16 cellular contexts compared by ENCODE assay signal in the genomic region with DNA sequence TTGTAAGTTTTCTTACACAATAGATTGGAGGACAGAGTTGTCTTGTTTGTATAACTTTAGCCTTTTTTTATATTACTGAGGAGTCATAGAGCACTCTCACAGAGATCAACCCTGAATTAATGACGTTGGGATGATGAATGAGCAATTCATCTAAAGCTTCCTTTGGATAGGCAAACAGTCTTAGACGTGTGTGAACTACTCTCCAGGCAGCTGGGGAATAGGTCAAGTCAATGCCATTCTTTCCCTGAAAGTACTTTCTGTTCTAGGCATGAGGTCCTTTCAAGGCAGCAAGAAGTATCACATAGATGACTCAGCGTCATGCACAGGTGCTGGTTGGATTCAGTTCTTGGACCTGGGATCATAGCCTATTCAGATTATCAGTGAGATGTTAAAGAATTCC.
A peak's percentile ranks its signal among the peaks of the same experiment; 100 is the strongest.
DNase-seq lines count a peak whose midpoint lies in the region; ATAC-seq and TF ChIP-seq lines count a peak whose summit lies in the region.
"Had no signal": no experiment of that assay in that cellular context is flagged by ENCODE, and none has a peak within 500 bp of the region (broad histone marks: within the 10 kb centered on the region; RNA-seq: fewer than 3 reads in every experiment).

No MANE protein-coding gene starts in this region.

- H2AK5ac ChIP-seq in mesendoderm (ENCODE audit: low read length): no peak overlapping the region

- DNase-seq in MCF 10A (ENCODE audit: unreplicated experiment) (peak; percentile 30), mammary epithelial cell (no peak), epithelial cell of proximal tubule (ENCODE audit: low read depth) (peak; percentile 84), mesendoderm (peak; percentile 3), aorta (no peak), HFFc6 (no peak)
- DNase-seq: activated naive CD8-positive, alpha-beta T cell treated with anti-CD3 and anti-CD28 coated beads, Interleukin-2, amount 10 ng/mL, durations not matched to agents 7 days and 5 days; Caco-2; foreskin fibroblast; kidney glomerular epithelial cell; nephron progenitor cell had no signal

- H2AFZ ChIP-seq in mammary epithelial cell (ENCODE audit: low read depth, low read length): no peak overlapping the region

- no peak for TF ChIP-seq CTCF in MCF 10A (IDR thresholded peaks at IDR 0.05; ENCODE audit: unreplicated experiment)
- no peak for TF ChIP-seq CTCF in mammary epithelial cell (conservative IDR thresholded peaks at IDR 0.05 in 1 of 2, IDR thresholded peaks at IDR 0.05 in 1 of 2; ENCODE audit: extremely low read depth in 1 of 2, insufficient read depth in 1 of 2, low read depth in 1 of 2, low read length in 2 of 2)
- TF ChIP-seq CTCF in epithelial cell of proximal tubule (conservative IDR thresholded peaks at IDR 0.05; ENCODE audit: low read depth, low read length): no peak
- TF ChIP-seq CTCF in HFFc6 (IDR thresholded peaks at IDR 0.05): no peak

- CTCF ChIA-PET in MCF 10A (lab: Yijun Ruan, JAX): interaction anchor here (1.4 kb wide), 1 partner anchor 9 kb away, joined by 7 read pairs; no protein-coding TSS in a partner anchor
- CTCF ChIA-PET in mammary epithelial cell (lab: Charles Lee; ENCODE audit: low non-redundant PET): no interaction called here

- 0% methylated on average over 3 of the region's 3 CpGs for whole genome bisulfite sequencing in mammary epithelial cell (ENCODE audit: low coverage, missing lambda C conversion rate)
- no CpG with 5 or more reads among the region's 3 CpGs for WGBS in mesendoderm (ENCODE audit: extremely low coverage, insufficient coverage, low lambda C conversion rate)
- 23 to 25% methylated on average over 3 of the region's 3 CpGs for WGBS in aorta, 2 donors

- H3K27me3 ChIP-seq in mammary epithelial cell (ENCODE audit: insufficient read depth, low read length): no peaks in the 10 kb centered on the region
- H3K27me3 ChIP-seq in mesendoderm (ENCODE audit: insufficient read depth, low read length, poor library complexity): no peaks in the 10 kb centered on the region
- no peaks in the 10 kb centered on the region for H3K27me3 ChIP-seq in aorta (ENCODE audit: control insufficient read depth in 1 of 2, insufficient read depth in 2 of 2, low read length in 1 of 2)

- ATAC-seq in aorta (ENCODE audit: low FRiP score) (peak; percentile 56), GM21529 (IDR thresholded peaks at IDR 0.05; ENCODE audit: unreplicated experiment) (no peak), HG02759 (IDR thresholded peaks at IDR 0.05; ENCODE audit: unreplicated experiment) (no peak)
- ATAC-seq: SK-N-SH treated with all-trans-retinoic acid at 6 μM for 48 hours had no signal

- intact Hi-C loops in MCF 10A (cut with micrococcal nuclease) (no loop called here), mammary epithelial cell (cut with micrococcal nuclease) (no loop called here), aorta (cut with DNase I) (no loop called here)

- no peaks in the 10 kb centered on the region for H3K9me3 Mint-ChIP-seq in MCF 10A (ENCODE audit: unreplicated experiment)
- peaks cover 57% of the 10 kb centered on the region for H3K9me3 Mint-ChIP-seq in HFFc6

- dilution Hi-C loops in mammary epithelial cell (cut with HindIII; ENCODE audit: low sequenced_read_pairs): no loop called here

- H3K4me3 ChIP-seq in mammary epithelial cell (replicated peaks in 1 of 3; ENCODE audit: insufficient read depth in 1 of 3, low read depth in 2 of 3, low read length in 3 of 3) (no peak overlapping the region), epithelial cell of proximal tubule (ENCODE audit: low read depth, low read length) (no peak overlapping the region), mesendoderm (ENCODE audit: low read length) (no peak overlapping the region), aorta (ENCODE audit: low read length in 2 of 2) (no peak overlapping the region)
- H3K4me3 ChIP-seq: coronary artery, smooth muscle cell had no signal

- H3K4me3 Mint-ChIP-seq in MCF 10A (ENCODE audit: unreplicated experiment) (no peak overlapping the region), HFFc6 (no peak overlapping the region)
- H3K4me3 Mint-ChIP-seq: activated naive CD8-positive, alpha-beta T cell treated with anti-CD3 and anti-CD28 coated beads, Interleukin-2, amount 10 ng/mL, durations not matched to agents 7 days and 5 days; nephron progenitor cell had no signal

- no TSS peak for BruUV-seq in MCF 10A (replicated peaks; lab: Mats Ljungman, UMichigan)
- BruUV-seq in mammary epithelial cell (replicated peaks; lab: Mats Ljungman, UMichigan): no TSS peak

- no peak overlapping the region for H3K4ac ChIP-seq in mesendoderm (ENCODE audit: low read depth, low read length)

- no peaks in the 10 kb centered on the region for H3K36me3 Mint-ChIP-seq in MCF 10A (ENCODE audit: insufficient read depth, unreplicated experiment)
- H3K36me3 Mint-ChIP-seq in HFFc6 (ENCODE audit: low read depth): peaks cover 5% of the 10 kb centered on the region; the same call in 1 of the 2 replicates
- H3K36me3 Mint-ChIP-seq: activated naive CD8-positive, alpha-beta T cell treated with anti-CD3 and anti-CD28 coated beads, Interleukin-2, amount 10 ng/mL, durations not matched to agents 7 days and 5 days had no signal

- no peak overlapping the region for H4K8ac ChIP-seq in mesendoderm (ENCODE audit: low read depth, low read length)

- H3K4me1 Mint-ChIP-seq in MCF 10A (ENCODE audit: insufficient read depth, unreplicated experiment) (no peaks in the 10 kb centered on the region), HFFc6 (ENCODE audit: low read depth) (no peaks in the 10 kb centered on the region)
- H3K4me1 Mint-ChIP-seq: activated naive CD8-positive, alpha-beta T cell treated with anti-CD3 and anti-CD28 coated beads, Interleukin-2, amount 10 ng/mL, durations not matched to agents 7 days and 5 days had no signal

- no peak overlapping the region for H3K18ac ChIP-seq in mesendoderm (ENCODE audit: low read length)

- no peak overlapping the region for H3K56ac ChIP-seq in mesendoderm (ENCODE audit: low read length)

- H3K27me3 Mint-ChIP-seq in MCF 10A (ENCODE audit: insufficient read depth, unreplicated experiment) (peaks cover 22% of the 10 kb centered on the region), HFFc6 (ENCODE audit: insufficient read depth) (no peaks in the 10 kb centered on the region)
- H3K27me3 Mint-ChIP-seq: activated naive CD8-positive, alpha-beta T cell treated with anti-CD3 and anti-CD28 coated beads, Interleukin-2, amount 10 ng/mL, durations not matched to agents 7 days and 5 days had no signal

- H3K9ac ChIP-seq in mammary epithelial cell (ENCODE audit: insufficient read depth, low read length) (no peak overlapping the region), mesendoderm (ENCODE audit: low read length) (no peak overlapping the region)

- H3K23ac ChIP-seq in mesendoderm (ENCODE audit: low read length): no peak overlapping the region

- H3K27ac ChIP-seq in mammary epithelial cell (ENCODE audit: insufficient read depth, low read depth, low read length) (no peak overlapping the region), mesendoderm (ENCODE audit: low read depth, low read length) (no peak overlapping the region), aorta (ENCODE audit: low read depth in 1 of 2, low read length in 2 of 2) (no peak overlapping the region)
- H3K27ac ChIP-seq: coronary artery had no signal

- H3K4me1 ChIP-seq in mammary epithelial cell (ENCODE audit: insufficient read depth, low read length): no peaks in the 10 kb centered on the region
- H3K4me1 ChIP-seq in mesendoderm (ENCODE audit: control insufficient read depth, low read depth, low read length): no peaks in the 10 kb centered on the region
- H3K4me1 ChIP-seq in aorta (ENCODE audit: control insufficient read depth in 1 of 2, insufficient read depth in 2 of 2, low read length in 2 of 2): no peaks in the 10 kb centered on the region
- H3K4me1 ChIP-seq: Caco-2 had no signal

- POLR2A ChIA-PET in MCF 10A (lab: Yijun Ruan, JAX): no interaction called here

- H3K9me3 ChIP-seq in mammary epithelial cell (replicated peaks; ENCODE audit: insufficient read depth, low read length): peaks cover 28% of the 10 kb centered on the region
- no peaks in the 10 kb centered on the region for H3K9me3 ChIP-seq in aorta (ENCODE audit: control insufficient read depth, low read length)
- H3K9me3 ChIP-seq: Caco-2 had no signal

- H3K79me1 ChIP-seq in mesendoderm (ENCODE audit: low read length): no peaks in the 10 kb centered on the region

- H2BK5ac ChIP-seq in mesendoderm (ENCODE audit: low read length): no peak overlapping the region

- H3K4me2 ChIP-seq in mammary epithelial cell (ENCODE audit: insufficient read depth, low read depth, low read length) (no peak overlapping the region), mesendoderm (ENCODE audit: low read length) (no peak overlapping the region)
- H3K4me2 ChIP-seq: smooth muscle cell had no signal

- H3K36me3 ChIP-seq in mammary epithelial cell (ENCODE audit: insufficient read depth, low read length): no peaks in the 10 kb centered on the region
- H3K36me3 ChIP-seq in mesendoderm (ENCODE audit: control insufficient read depth, insufficient read depth, low read length): no peaks in the 10 kb centered on the region
- no peaks in the 10 kb centered on the region for H3K36me3 ChIP-seq in aorta (ENCODE audit: control insufficient read depth in 1 of 2, insufficient read depth in 2 of 2, low read length in 1 of 2)

- H3K27ac Mint-ChIP-seq in MCF 10A (ENCODE audit: low read depth, unreplicated experiment) (no peak overlapping the region), HFFc6 (no peak overlapping the region)
- H3K27ac Mint-ChIP-seq: activated naive CD8-positive, alpha-beta T cell treated with anti-CD3 and anti-CD28 coated beads, Interleukin-2, amount 10 ng/mL, durations not matched to agents 7 days and 5 days; nephron progenitor cell had no signal

- H3K79me2 ChIP-seq in mammary epithelial cell (ENCODE audit: insufficient read depth, low read length) (no peaks in the 10 kb centered on the region), mesendoderm (ENCODE audit: control insufficient read depth, insufficient read depth, low read length) (no peaks in the 10 kb centered on the region)

- no peak overlapping the region for H4K5ac ChIP-seq in mesendoderm (ENCODE audit: low read length)

- no peak overlapping the region for H2BK120ac ChIP-seq in mesendoderm (ENCODE audit: low read depth, low read length)

- H2BK15ac ChIP-seq in mesendoderm (replicated peaks; ENCODE audit: low read depth): no peak overlapping the region

- in situ Hi-C loops in mammary epithelial cell (cut with MboI; ENCODE audit: low sequenced_read_pairs in 2 of 2): no loop called here

- no peaks in the 10 kb centered on the region for H4K20me1 ChIP-seq in mammary epithelial cell (ENCODE audit: insufficient read depth, low read length)

Comparison
In these comparisons a context has a peak if more than half of its experiments do, and no peak if none do; other contexts are left out.
1. DNase-seq: peak in MCF 10A (single experiment), epithelial cell of proximal tubule (single experiment) and mesendoderm (single experiment); none in mammary epithelial cell (single experiment), aorta (0 of 2) and HFFc6 (single experiment).